Comparison of ENCODE assay signal across 8 cellular contexts in genomic region chr6:31958741-31959739, GRCh38. TPM values are rescaled to one million over a fixed set of nuclear protein-coding genes. Genes with fewer than 3 reads are reported as not detected.
DNase-seq lines count a peak whose midpoint lies in the region; ATAC-seq, FAIRE-seq and TF ChIP-seq lines count a peak whose summit lies in the region.

NELFE (minus strand) TSS chr6:31958971; CDS start chr6:31958446, 525 bp downstream.
SKIC2 (plus strand) TSS chr6:31959175; CDS start chr6:31959193, 18 bp downstream.

- TF ChIP-seq EP300 in esophagus muscularis mucosa (IDR thresholded peaks at IDR 0.05), result no peak

- H3K27ac ChIP-seq in KOPT-K1 (ENCODE audit: low read depth, low read length, poor library complexity, severe bottlenecking), result peak within 1 kb of the TSS; percentile 77
- peak within 1 kb of the TSS; percentile 83 to 89 (median 86) for H3K27ac ChIP-seq in esophagus muscularis mucosa (replicated peaks in 1 of 4)

- H3K9me3 ChIP-seq in KOPT-K1 (ENCODE audit: insufficient read depth, low read length, poor library complexity, severe bottlenecking), result no peaks in the 10 kb centered on the region
- H3K9me3 ChIP-seq in esophagus muscularis mucosa, result no peaks in the 10 kb centered on the region

- peaks cover 52% of the 10 kb centered on the region for H3K4me1 Mint-ChIP-seq in activated T-cell treated with anti-CD3 and anti-CD28 coated beads, Interleukin-2, amount 50 U/mL, for 72 hours (ENCODE audit: low read depth)

- peak; percentile 98 for ATAC-seq in GM21786 (IDR thresholded peaks at IDR 0.05; ENCODE audit: unreplicated experiment)
- peak; percentile 99 to 100 for ATAC-seq in activated T-cell treated with anti-CD3 and anti-CD28 coated beads, Interleukin-2, amount 50 U/mL, for 72 hours (replicated peaks in 1 of 2)

- no peaks in the 10 kb centered on the region for H3K9me3 Mint-ChIP-seq in activated T-cell treated with anti-CD3 and anti-CD28 coated beads, Interleukin-2, amount 50 U/mL, for 72 hours

- peaks cover 3 to 17% of the 10 kb centered on the region in 2 donors for H3K36me3 Mint-ChIP-seq in activated T-cell treated with anti-CD3 and anti-CD28 coated beads, Interleukin-2, amount 50 U/mL, for 72 hours (ENCODE audit: insufficient read depth in 2 of 2)

- peak within 1 kb of the TSS; percentile 91 for H3K27ac Mint-ChIP-seq in activated T-cell treated with anti-CD3 and anti-CD28 coated beads, Interleukin-2, amount 50 U/mL, for 72 hours

- H3K27me3 ChIP-seq in esophagus muscularis mucosa, result no peaks in the 10 kb centered on the region

- TF ChIP-seq CTCF in esophagus muscularis mucosa (IDR thresholded peaks at IDR 0.05), result peak in 1 of 3 experiments; percentile 31

- DNase-seq in DMS79 (lab: John Stamatoyannopoulos, UW), result peak; percentile 92
- peak; percentile 92 for DNase-seq in RCC 7860 (ENCODE audit: low spot score)
- peak; percentile 98 to 99 for DNase-seq in activated T-cell treated with anti-CD3 and anti-CD28 coated beads, Interleukin-2, amount 50 U/mL, for 72 hours
- DNase-seq in esophagus muscularis mucosa (ENCODE audit: extremely low spot score), result peak; percentile 99
- DNase-seq in myocyte (ENCODE audit: low read depth), result peak; percentile 99
- peak; percentile 96 to 98 for DNase-seq in stimulated activated CD8-positive, alpha-beta memory T cell treated with anti-CD3 and anti-CD28 coated beads, Interleukin-7, amount 100 ng/mL, for 48 hours (ENCODE audit: extremely low read depth in 1 of 2, low read depth in 1 of 2)

- no peaks in the 10 kb centered on the region for H3K27me3 Mint-ChIP-seq in activated T-cell treated with anti-CD3 and anti-CD28 coated beads, Interleukin-2, amount 50 U/mL, for 72 hours (ENCODE audit: low read depth)

- intact Hi-C loops in esophagus muscularis mucosa (cut with DNase I), result no loop called here

- peaks cover 76% of the 10 kb centered on the region for H3K36me3 ChIP-seq in KOPT-K1 (ENCODE audit: insufficient read depth, low read length)
- H3K36me3 ChIP-seq in esophagus muscularis mucosa, result peaks cover 53 to 76% (median 69%) of the 10 kb centered on the region in 4 donors

- TF ChIP-seq POLR2A in esophagus muscularis mucosa (IDR thresholded peaks at IDR 0.05; ENCODE audit: low read depth), result peak; percentile 31

- H3K4me3 ChIP-seq in esophagus muscularis mucosa, result peak within 1 kb of the TSS; percentile 70 to 96 (median 84)

- H3K4me3 Mint-ChIP-seq in activated T-cell treated with anti-CD3 and anti-CD28 coated beads, Interleukin-2, amount 50 U/mL, for 72 hours, result peak within 1 kb of the TSS; percentile 89 to 94

- peaks cover 20 to 40% (median 28%) of the 10 kb centered on the region in 4 donors for H3K4me1 ChIP-seq in esophagus muscularis mucosa

- WGBS in esophagus muscularis mucosa, result 1% methylated on average over 34 of the region's 59 CpGs

- peak; percentile 70 for FAIRE-seq in RCC 7860 (lab: Jason Lieb, UNC)

RNA-seq across cellular contexts. Expression of gene NELFE, which starts in this region (rescaled TPM):
- 10 to 100 TPM; 65.0 to 71.5 TPM for total RNA-seq in activated T-cell treated with anti-CD3 and anti-CD28 coated beads, Interleukin-2, amount 50 U/mL, for 72 hours
- 10 to 100 TPM; 79.3 to 81.7 (median 81.1) TPM for total RNA-seq in esophagus muscularis mucosa
- 86.4 and 87.1 TPM in 2 replicates for total RNA-seq in myocyte
- 107 TPM for polyA plus RNA-seq in myocyte (2012)

RNA-seq across cellular contexts. Expression of gene SKIC2, which starts in this region (rescaled TPM):
- 10 to 100 TPM; 75.7 to 79.7 TPM for total RNA-seq in activated T-cell treated with anti-CD3 and anti-CD28 coated beads, Interleukin-2, amount 50 U/mL, for 72 hours
- 10 to 100 TPM; 23.3 to 33.2 (median 28.5) TPM for total RNA-seq in esophagus muscularis mucosa
- 32.1 and 37.3 TPM in 2 replicates for total RNA-seq in myocyte
- 57.9 TPM for polyA plus RNA-seq in myocyte (2012)

Comparison
In these comparisons a context has a peak if more than half of its experiments do, and no peak if none do; other contexts are left out.
1. Peak in every context shown above with its lines: DNase-seq, ATAC-seq, H3K4me3 ChIP-seq and H3K27ac ChIP-seq.